ENCODE assay signal across 1 cellular context in the genomic region with DNA sequence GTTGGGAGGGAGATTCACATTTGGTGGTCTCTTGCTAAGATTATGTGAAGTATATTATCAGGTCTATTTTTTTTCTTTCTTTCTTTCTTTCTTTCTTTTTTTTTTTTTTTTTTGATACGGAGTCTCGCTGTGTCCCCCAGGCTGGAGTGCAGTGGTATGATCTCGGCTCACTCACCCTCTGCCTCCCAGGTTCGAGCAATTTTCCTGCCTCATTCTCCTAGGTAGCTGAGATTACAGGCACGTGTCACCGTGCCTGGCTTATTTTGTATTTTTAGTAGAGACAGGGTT.
TF ChIP-seq lines count a peak whose summit lies in the region.

No MANE protein-coding gene starts in this region.

TF ChIP-seq in K562, 482 proteins besides CTCF, POLR2A, EP300 and RAD21:
- TF ChIP-seq ZFP36 (IDR thresholded peaks at IDR 0.05; ENCODE audit: low read depth, low read length, partially characterized antibody): no peak
- TF ChIP-seq, protein P1, sequence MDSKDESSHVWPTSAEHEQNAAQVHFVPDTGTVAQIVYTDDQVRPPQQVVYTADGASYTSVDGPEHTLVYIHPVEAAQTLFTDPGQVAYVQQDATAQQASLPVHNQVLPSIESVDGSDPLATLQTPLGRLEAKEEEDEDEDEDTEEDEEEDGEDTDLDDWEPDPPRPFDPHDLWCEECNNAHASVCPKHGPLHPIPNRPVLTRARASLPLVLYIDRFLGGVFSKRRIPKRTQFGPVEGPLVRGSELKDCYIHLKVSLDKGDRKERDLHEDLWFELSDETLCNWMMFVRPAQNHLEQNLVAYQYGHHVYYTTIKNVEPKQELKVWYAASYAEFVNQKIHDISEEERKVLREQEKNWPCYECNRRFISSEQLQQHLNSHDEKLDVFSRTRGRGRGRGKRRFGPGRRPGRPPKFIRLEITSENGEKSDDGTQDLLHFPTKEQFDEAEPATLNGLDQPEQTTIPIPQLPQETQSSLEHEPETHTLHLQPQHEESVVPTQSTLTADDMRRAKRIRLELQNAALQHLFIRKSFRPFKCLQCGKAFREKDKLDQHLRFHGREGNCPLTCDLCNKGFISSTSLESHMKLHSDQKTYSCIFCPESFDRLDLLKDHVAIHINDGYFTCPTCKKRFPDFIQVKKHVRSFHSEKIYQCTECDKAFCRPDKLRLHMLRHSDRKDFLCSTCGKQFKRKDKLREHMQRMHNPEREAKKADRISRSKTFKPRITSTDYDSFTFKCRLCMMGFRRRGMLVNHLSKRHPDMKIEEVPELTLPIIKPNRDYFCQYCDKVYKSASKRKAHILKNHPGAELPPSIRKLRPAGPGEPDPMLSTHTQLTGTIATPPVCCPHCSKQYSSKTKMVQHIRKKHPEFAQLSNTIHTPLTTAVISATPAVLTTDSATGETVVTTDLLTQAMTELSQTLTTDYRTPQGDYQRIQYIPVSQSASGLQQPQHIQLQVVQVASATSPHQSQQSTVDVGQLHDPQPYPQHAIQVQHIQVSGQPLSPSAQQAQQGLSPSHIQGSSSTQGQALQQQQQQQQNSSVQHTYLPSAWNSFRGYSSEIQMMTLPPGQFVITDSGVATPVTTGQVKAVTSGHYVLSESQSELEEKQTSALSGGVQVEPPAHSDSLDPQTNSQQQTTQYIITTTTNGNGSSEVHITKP (IDR thresholded peaks at IDR 0.05; ENCODE audit: partially characterized antibody): peak; percentile 83
- TF ChIP-seq SREBF1 (IDR thresholded peaks at IDR 0.05; ENCODE audit: borderline replicate concordance, low read depth, low read length): no peak
TF ChIP-seq in K562: peak in this region for 1.
